ENCODE assay signal across 1 cellular context in the genomic region with DNA sequence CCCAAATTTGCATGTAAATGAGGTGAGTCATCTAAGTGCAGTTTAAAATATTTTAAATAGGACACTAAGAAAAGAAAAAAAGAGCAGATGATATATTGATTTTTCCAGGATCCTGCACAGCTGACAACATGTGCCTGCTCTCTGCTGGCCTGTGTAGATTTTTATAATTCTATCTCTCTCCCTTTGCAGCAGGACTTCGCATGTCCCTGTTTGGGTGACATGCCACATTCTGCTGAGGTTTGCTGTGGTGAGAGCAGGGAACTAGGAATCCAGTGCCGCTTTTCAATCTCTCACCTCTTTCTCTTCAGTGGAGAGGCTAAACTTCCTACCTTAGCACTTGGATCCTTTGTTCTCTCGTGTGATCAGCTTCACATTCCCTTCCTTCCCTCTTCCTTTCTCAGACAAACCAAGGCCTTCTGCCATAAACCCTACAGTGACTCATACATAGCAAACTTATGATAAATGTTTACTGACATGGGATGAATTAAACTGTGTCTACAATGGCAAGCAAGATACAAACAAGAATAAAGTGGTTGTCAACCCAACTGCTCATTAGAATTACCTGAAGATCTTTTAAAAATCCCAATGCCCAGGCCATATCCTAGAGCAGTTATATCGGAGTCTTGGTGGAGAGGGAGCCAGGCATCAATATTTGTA.
TF ChIP-seq lines count a peak whose summit lies in the region.

No MANE protein-coding gene starts in this region.

TF ChIP-seq in GM23338, 12 proteins besides CTCF, POLR2A, EP300 and RAD21 (continued from another document):
- TF ChIP-seq ZNF114 (CRISPR knock-in tag; IDR thresholded peaks at IDR 0.05) (no peak), ZNF331 (CRISPR knock-in tag; IDR thresholded peaks at IDR 0.05; ENCODE audit: low read depth) (no peak), EZH2 (IDR thresholded peaks at IDR 0.05; ENCODE audit: low read depth, unreplicated experiment) (no peak), POLR2AphosphoS5 (IDR thresholded peaks at IDR 0.05; ENCODE audit: low read depth) (no peak), JUNB (IDR thresholded peaks at IDR 0.05; ENCODE audit: unreplicated experiment) (no peak), CREB1 (CRISPR knock-in tag; IDR thresholded peaks at IDR 0.05; ENCODE audit: low read depth) (no peak), STAT1 (IDR thresholded peaks at IDR 0.05; ENCODE audit: unreplicated experiment) (no peak)
- TF ChIP-seq, protein P1, sequence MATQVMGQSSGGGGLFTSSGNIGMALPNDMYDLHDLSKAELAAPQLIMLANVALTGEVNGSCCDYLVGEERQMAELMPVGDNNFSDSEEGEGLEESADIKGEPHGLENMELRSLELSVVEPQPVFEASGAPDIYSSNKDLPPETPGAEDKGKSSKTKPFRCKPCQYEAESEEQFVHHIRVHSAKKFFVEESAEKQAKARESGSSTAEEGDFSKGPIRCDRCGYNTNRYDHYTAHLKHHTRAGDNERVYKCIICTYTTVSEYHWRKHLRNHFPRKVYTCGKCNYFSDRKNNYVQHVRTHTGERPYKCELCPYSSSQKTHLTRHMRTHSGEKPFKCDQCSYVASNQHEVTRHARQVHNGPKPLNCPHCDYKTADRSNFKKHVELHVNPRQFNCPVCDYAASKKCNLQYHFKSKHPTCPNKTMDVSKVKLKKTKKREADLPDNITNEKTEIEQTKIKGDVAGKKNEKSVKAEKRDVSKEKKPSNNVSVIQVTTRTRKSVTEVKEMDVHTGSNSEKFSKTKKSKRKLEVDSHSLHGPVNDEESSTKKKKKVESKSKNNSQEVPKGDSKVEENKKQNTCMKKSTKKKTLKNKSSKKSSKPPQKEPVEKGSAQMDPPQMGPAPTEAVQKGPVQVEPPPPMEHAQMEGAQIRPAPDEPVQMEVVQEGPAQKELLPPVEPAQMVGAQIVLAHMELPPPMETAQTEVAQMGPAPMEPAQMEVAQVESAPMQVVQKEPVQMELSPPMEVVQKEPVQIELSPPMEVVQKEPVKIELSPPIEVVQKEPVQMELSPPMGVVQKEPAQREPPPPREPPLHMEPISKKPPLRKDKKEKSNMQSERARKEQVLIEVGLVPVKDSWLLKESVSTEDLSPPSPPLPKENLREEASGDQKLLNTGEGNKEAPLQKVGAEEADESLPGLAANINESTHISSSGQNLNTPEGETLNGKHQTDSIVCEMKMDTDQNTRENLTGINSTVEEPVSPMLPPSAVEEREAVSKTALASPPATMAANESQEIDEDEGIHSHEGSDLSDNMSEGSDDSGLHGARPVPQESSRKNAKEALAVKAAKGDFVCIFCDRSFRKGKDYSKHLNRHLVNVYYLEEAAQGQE (IDR thresholded peaks at IDR 0.05; ENCODE audit: unreplicated experiment), result no peak
